19 cellular contexts compared by ENCODE assay signal in genomic region chr19:46900341-46900740, GRCh38. TPM values are rescaled to one million over a fixed set of nuclear protein-coding genes. Genes with fewer than 3 reads are reported as not detected.
DNase-seq lines count a peak whose midpoint lies in the region; ATAC-seq, FAIRE-seq and TF ChIP-seq lines count a peak whose summit lies in the region.
"Had no signal": no experiment of that assay in that cellular context is flagged by ENCODE, and none has a peak within 500 bp of the region (broad histone marks: within the 10 kb centered on the region; RNA-seq: fewer than 3 reads in every experiment).

No MANE protein-coding gene starts in this region.

- intact Hi-C loops in esophagus squamous epithelium (cut with DNase I) (no loop called here), kidney (cut with DNase I) (no loop called here)

- H3K9ac ChIP-seq in kidney (ENCODE audit: low read length in 2 of 2), result no peak overlapping the region
- H3K9ac ChIP-seq: BLaER1 treated with 17β-estradiol and CSF1 and Interleukin-3, amounts not matched to agents 10 nM and 100 nM had no signal

- no peak overlapping the region for H3K4me3 ChIP-seq in HEK293 (ENCODE audit: low read depth, low read length)
- no peak overlapping the region for H3K4me3 ChIP-seq in esophagus squamous epithelium
- H3K4me3 ChIP-seq in kidney (ENCODE audit: low read length in 2 of 2), result no peak overlapping the region
- H3K4me3 ChIP-seq: BLaER1 treated with 17β-estradiol and CSF1 and Interleukin-3, amounts not matched to agents 10 nM and 100 nM; HAP-1 had no signal

- POLR2A ChIA-PET in HEK293 (lab: Yijun Ruan, JAX), result no interaction called here

- no peaks in the 10 kb centered on the region for H3K9me3 ChIP-seq in HEK293 (ENCODE audit: control insufficient read depth, insufficient read depth, low read depth, low read length)
- no peaks in the 10 kb centered on the region for H3K9me3 ChIP-seq in esophagus squamous epithelium
- H3K9me3 ChIP-seq in kidney (ENCODE audit: control insufficient read depth in 1 of 2, low read length in 2 of 2), result no peaks in the 10 kb centered on the region
- H3K9me3 ChIP-seq: BLaER1 treated with 17β-estradiol and CSF1 and Interleukin-3, amounts not matched to agents 10 nM and 100 nM; HAP-1 had no signal

- FAIRE-seq in kidney (lab: Jason Lieb, UNC), result no peak
- FAIRE-seq: D721Med, G401.6, GM12891 had no signal

- H3K4me1 ChIP-seq in HEK293 (ENCODE audit: control insufficient read depth, insufficient read depth, low read length), result peaks cover 49% of the 10 kb centered on the region
- peaks cover 28 to 77% (median 58%) of the 10 kb centered on the region in 3 donors for H3K4me1 ChIP-seq in esophagus squamous epithelium
- H3K4me1 ChIP-seq in kidney (ENCODE audit: control insufficient read depth in 1 of 2, insufficient read depth in 1 of 2, low read depth in 1 of 2, low read length in 2 of 2), result peaks cover 31 to 37% of the 10 kb centered on the region in 2 donors

- H3K9me3 Mint-ChIP-seq in chondrocyte (ENCODE audit: low read depth), result no peaks in the 10 kb centered on the region
- H3K9me3 Mint-ChIP-seq: CD4-positive, CD25-positive, alpha-beta regulatory T cell had no signal

- H3K27me3 ChIP-seq in esophagus squamous epithelium, result no peaks in the 10 kb centered on the region
- H3K27me3 ChIP-seq: BLaER1 treated with 17β-estradiol and CSF1 and Interleukin-3, amounts not matched to agents 10 nM and 100 nM had no signal

- peak overlapping the region; percentile 45 for H3K27ac Mint-ChIP-seq in chondrocyte (ENCODE audit: unreplicated experiment)

- TF ChIP-seq CTCF in 22Rv1 (IDR thresholded peaks at IDR 0.05), result no peak
- no peak for TF ChIP-seq CTCF in HEK293 (tag by site-specific recombination; IDR thresholded peaks at IDR 0.05)
- no peak for TF ChIP-seq CTCF in chondrocyte (IDR thresholded peaks at IDR 0.05)
- no peak for TF ChIP-seq CTCF in esophagus squamous epithelium (IDR thresholded peaks at IDR 0.05)
- TF ChIP-seq CTCF in kidney (IDR thresholded peaks at IDR 0.05; ENCODE audit: borderline replicate concordance, extremely low read depth, insufficient read depth), result no peak

- H3K4me1 Mint-ChIP-seq in chondrocyte (ENCODE audit: low read depth), result peaks cover 71% of the 10 kb centered on the region

- H3K27ac ChIP-seq in 22Rv1, result peak overlapping the region; percentile 49; the same call in 1 of the 2 replicates
- no peak overlapping the region for H3K27ac ChIP-seq in HEK293 (ENCODE audit: extremely low read depth, low read depth, low read length)
- peak overlapping the region in 3 of 4 donors; percentile 80 to 88 (median 87) for H3K27ac ChIP-seq in esophagus squamous epithelium
- no peak overlapping the region for H3K27ac ChIP-seq in kidney (ENCODE audit: low read depth in 2 of 2, low read length in 2 of 2)
- H3K27ac ChIP-seq: BLaER1 treated with 17β-estradiol and CSF1 and Interleukin-3, amounts not matched to agents 10 nM and 100 nM had no signal

- no peak for DNase-seq in chondrocyte (ENCODE audit: low spot score)
- no peak for DNase-seq in esophagus squamous epithelium (lab: John Stamatoyannopoulos, UW)
- no peak for DNase-seq in H4 (ENCODE audit: low spot score)
- no peak for DNase-seq in kidney
- DNase-seq: ACHN; CD4-positive, CD25-positive, alpha-beta regulatory T cell; DMS153; DMS79 treated with DMSO at 0.1 percent for 48 hours; EL; GOT3 had no signal

- ATAC-seq in HG02938 (IDR thresholded peaks at IDR 0.05; ENCODE audit: unreplicated experiment), result no peak
- no peak for ATAC-seq in GM21723 (IDR thresholded peaks at IDR 0.05; ENCODE audit: unreplicated experiment)

- CTCF ChIA-PET in HEK293 (lab: Yijun Ruan, JAX), result interaction anchor here (0.8 to 1.0 kb wide), 2 partner anchors 19 to 92 kb away, joined by 3 read pairs; no protein-coding TSS in a partner anchor

- H3K4me3 Mint-ChIP-seq in chondrocyte (ENCODE audit: unreplicated experiment), result no peak overlapping the region
- H3K4me3 Mint-ChIP-seq: CD4-positive, CD25-positive, alpha-beta regulatory T cell had no signal

- no peak for TF ChIP-seq POLR2A in esophagus squamous epithelium (IDR thresholded peaks at IDR 0.05)

- 79 to 100% methylated on average over 1 to 5 of the region's 5 CpGs for WGBS in esophagus squamous epithelium, 2 donors

- no peaks in the 10 kb centered on the region; a peak in 1 of 3 replicates for H3K36me3 ChIP-seq in HEK293 (ENCODE audit: control insufficient read depth in 2 of 2, insufficient read depth in 1 of 2, low read length in 2 of 2)
- no peaks in the 10 kb centered on the region for H3K36me3 ChIP-seq in esophagus squamous epithelium
- no peaks in the 10 kb centered on the region for H3K36me3 ChIP-seq in kidney (ENCODE audit: control insufficient read depth in 1 of 2, insufficient read depth in 2 of 2, low read length in 2 of 2)
- H3K36me3 ChIP-seq: HAP-1 had no signal

- no peaks in the 10 kb centered on the region for H3K27me3 Mint-ChIP-seq in chondrocyte (ENCODE audit: low read depth)
- H3K27me3 Mint-ChIP-seq: CD4-positive, CD25-positive, alpha-beta regulatory T cell had no signal

- H3K36me3 Mint-ChIP-seq in chondrocyte (ENCODE audit: low read depth), result no peaks in the 10 kb centered on the region

TF ChIP-seq in HEK293, 187 proteins besides CTCF, POLR2A, EP300 and RAD21:
- TF ChIP-seq ATF2 (tag by site-specific recombination; IDR thresholded peaks at IDR 0.05; ENCODE audit: low read depth) (no peak), SCRT2 (tag by site-specific recombination; IDR thresholded peaks at IDR 0.05) (peak; percentile 50; the same call in 1 of the 2 replicates), SCRT1 (tag by site-specific recombination; IDR thresholded peaks at IDR 0.05; ENCODE audit: borderline replicate concordance) (0 out of 2 replicates have a peak, but pooled peaks have one; percentile 13), ZNF394 (tag by site-specific recombination; IDR thresholded peaks at IDR 0.05; ENCODE audit: borderline replicate concordance) (no peak)
TF ChIP-seq in HEK293: peak in this region for 2.

RNA-seq across cellular contexts. Expression of gene ARHGAP35, which starts 39.5 kb away (rescaled TPM):
- total RNA-seq in chondrocyte, result 60.1 to 70.9 TPM (median 70.2 TPM) in 3 replicates
- 10 to 100 TPM; 28.6 to 41.6 (median 32.1) TPM for total RNA-seq in esophagus squamous epithelium
- 24.0 and 27.1 TPM in 2 replicates for total RNA-seq in H4 (2014; rRNA removed; shearing (Covaris generic))
- 53.6 TPM for total RNA-seq in kidney
- 14.0 TPM for polyA plus RNA-seq in kidney (ENCODE audit: insufficient read depth, low read depth, low replicate concordance)

RNA-seq across cellular contexts. Expression of gene AP2S1, which starts 49.7 kb away (rescaled TPM):
- total RNA-seq in chondrocyte, result 168 to 189 TPM (median 173 TPM) in 3 replicates
- total RNA-seq in esophagus squamous epithelium, result 100 to 1,000 TPM in 3 of 4 donors, 10 to 100 TPM in 1; 83.0 to 230 (median 133) TPM
- total RNA-seq in H4 (2014; rRNA removed; shearing (Covaris generic)), result 363 and 394 TPM in 2 replicates
- 105 TPM for total RNA-seq in kidney
- 226 TPM for polyA plus RNA-seq in kidney (ENCODE audit: insufficient read depth, low read depth, low replicate concordance)

Comparison
In these comparisons a context has a peak if more than half of its experiments do, and no peak if none do; other contexts are left out.
1. H3K27ac ChIP-seq: peak in 22Rv1 (single experiment) and esophagus squamous epithelium (3 of 4); none in HEK293 (single experiment) and kidney (0 of 2).